Comparison of ENCODE assay signal across 1 cellular context in the genomic region with DNA sequence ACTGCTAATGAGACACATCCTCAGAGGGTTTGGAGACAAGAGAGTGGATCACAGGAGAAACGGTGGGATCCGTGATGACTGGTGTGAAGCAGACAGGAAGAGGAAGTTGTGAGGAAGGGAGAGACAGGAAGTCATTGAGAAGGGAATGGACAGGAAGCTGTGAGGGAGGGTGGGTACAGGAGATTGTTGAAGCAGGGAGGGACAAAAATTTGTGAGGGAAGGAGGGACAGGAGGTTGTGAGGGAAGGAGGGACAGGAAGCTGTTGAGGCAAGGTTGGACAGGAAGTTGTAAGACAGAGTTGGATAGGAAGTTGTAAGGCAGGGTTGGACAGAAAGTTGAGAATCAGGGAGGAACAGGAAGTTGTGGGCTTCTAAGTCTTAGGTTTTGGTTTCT.
TF ChIP-seq lines count a peak whose summit lies in the region.

No MANE protein-coding gene starts in this region.

TF ChIP-seq in K562, 482 proteins besides CTCF, POLR2A, EP300 and RAD21 (continued from another document):
- TF ChIP-seq, protein P1, sequence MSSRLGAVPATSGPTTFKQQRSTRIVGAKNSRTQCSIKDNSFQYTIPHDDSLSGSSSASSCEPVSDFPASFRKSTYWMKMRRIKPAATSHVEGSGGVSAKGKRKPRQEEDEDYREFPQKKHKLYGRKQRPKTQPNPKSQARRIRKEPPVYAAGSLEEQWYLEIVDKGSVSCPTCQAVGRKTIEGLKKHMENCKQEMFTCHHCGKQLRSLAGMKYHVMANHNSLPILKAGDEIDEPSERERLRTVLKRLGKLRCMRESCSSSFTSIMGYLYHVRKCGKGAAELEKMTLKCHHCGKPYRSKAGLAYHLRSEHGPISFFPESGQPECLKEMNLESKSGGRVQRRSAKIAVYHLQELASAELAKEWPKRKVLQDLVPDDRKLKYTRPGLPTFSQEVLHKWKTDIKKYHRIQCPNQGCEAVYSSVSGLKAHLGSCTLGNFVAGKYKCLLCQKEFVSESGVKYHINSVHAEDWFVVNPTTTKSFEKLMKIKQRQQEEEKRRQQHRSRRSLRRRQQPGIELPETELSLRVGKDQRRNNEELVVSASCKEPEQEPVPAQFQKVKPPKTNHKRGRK (tag; IDR thresholded peaks at IDR 0.05) = peak; percentile 78
- no peak for TF ChIP-seq ZNF282 (CRISPR knock-in tag; IDR thresholded peaks at IDR 0.05)
- TF ChIP-seq RB1 (IDR thresholded peaks at IDR 0.05; ENCODE audit: low read depth) = no peak
- TF ChIP-seq, protein P2, sequence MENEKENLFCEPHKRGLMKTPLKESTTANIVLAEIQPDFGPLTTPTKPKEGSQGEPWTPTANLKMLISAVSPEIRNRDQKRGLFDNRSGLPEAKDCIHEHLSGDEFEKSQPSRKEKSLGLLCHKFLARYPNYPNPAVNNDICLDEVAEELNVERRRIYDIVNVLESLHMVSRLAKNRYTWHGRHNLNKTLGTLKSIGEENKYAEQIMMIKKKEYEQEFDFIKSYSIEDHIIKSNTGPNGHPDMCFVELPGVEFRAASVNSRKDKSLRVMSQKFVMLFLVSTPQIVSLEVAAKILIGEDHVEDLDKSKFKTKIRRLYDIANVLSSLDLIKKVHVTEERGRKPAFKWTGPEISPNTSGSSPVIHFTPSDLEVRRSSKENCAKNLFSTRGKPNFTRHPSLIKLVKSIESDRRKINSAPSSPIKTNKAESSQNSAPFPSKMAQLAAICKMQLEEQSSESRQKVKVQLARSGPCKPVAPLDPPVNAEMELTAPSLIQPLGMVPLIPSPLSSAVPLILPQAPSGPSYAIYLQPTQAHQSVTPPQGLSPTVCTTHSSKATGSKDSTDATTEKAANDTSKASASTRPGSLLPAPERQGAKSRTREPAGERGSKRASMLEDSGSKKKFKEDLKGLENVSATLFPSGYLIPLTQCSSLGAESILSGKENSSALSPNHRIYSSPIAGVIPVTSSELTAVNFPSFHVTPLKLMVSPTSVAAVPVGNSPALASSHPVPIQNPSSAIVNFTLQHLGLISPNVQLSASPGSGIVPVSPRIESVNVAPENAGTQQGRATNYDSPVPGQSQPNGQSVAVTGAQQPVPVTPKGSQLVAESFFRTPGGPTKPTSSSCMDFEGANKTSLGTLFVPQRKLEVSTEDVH (IDR thresholded peaks at IDR 0.05; ENCODE audit: low read depth, partially characterized antibody) = peak; percentile 39
- TF ChIP-seq LCOR (CRISPR knock-in tag; IDR thresholded peaks at IDR 0.05) = no peak
- peak; percentile 7; the same call in 1 of the 2 replicates for TF ChIP-seq C11orf30 (IDR thresholded peaks at IDR 0.05; ENCODE audit: low read depth)
- peak in 1 of 2 experiments; percentile 69; a peak in 2 of 3 replicates for TF ChIP-seq CBX3 (IDR thresholded peaks at IDR 0.05; ENCODE audit: borderline replicate concordance in 1 of 2, low read length in 2 of 2)
- no peak for TF ChIP-seq FOSL1 (tag; conservative IDR thresholded peaks at IDR 0.05)
- TF ChIP-seq NR2C1 (IDR thresholded peaks at IDR 0.05) = peak; percentile 56; the same call in 1 of the 2 replicates
- peak; percentile 59 for TF ChIP-seq NR2C1 (tag; IDR thresholded peaks at IDR 0.05)
- TF ChIP-seq ZNF165 (CRISPR knock-in tag; IDR thresholded peaks at IDR 0.05; ENCODE audit: borderline replicate concordance) = no peak
